Comparison of ENCODE assay signal across 2 cellular contexts in the genomic region with DNA sequence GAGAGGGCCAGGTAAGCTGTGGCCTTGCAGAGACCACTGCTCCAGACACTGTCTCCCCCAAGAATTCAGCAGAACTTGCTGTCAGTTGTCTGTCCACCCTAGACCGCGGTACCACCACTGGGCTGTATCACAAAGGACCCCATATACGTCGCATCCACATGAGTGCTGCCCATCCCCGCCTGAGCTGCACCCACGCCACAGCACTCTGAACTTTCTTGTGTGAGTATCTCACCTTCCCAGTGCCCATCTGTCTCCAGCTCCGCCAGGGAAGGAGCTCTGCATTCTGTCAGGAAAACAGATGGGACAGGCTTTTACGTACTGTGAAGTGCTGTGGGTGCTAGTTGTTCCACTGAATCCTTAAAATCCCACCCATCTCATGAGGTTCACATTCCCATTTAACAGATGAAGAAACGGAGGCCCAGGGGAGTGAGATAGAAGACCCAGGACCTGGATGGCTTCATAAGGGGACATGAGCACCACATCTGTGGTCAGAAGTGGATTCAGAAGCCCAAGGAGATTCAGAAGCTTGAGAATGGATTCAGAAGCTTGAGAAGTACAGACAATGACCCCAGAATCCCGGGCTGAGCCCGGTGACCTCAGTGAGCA.
A peak's percentile ranks its signal among the peaks of the same experiment; 100 is the strongest.
TF ChIP-seq lines count a peak whose summit lies in the region.

No MANE protein-coding gene starts in this region.

TF ChIP-seq in A549, 52 proteins besides CTCF, POLR2A, EP300 and RAD21:
- TF ChIP-seq HOXB5 (CRISPR knock-in tag; IDR thresholded peaks at IDR 0.05): no peak
- no peak for TF ChIP-seq JUNB (IDR thresholded peaks at IDR 0.05)
- TF ChIP-seq, protein P1, sequence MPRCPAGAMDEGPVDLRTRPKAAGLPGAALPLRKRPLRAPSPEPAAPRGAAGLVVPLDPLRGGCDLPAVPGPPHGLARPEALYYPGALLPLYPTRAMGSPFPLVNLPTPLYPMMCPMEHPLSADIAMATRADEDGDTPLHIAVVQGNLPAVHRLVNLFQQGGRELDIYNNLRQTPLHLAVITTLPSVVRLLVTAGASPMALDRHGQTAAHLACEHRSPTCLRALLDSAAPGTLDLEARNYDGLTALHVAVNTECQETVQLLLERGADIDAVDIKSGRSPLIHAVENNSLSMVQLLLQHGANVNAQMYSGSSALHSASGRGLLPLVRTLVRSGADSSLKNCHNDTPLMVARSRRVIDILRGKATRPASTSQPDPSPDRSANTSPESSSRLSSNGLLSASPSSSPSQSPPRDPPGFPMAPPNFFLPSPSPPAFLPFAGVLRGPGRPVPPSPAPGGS (IDR thresholded peaks at IDR 0.05): no peak
- TF ChIP-seq CBX8 (IDR thresholded peaks at IDR 0.05): no peak
- TF ChIP-seq CHD2 (IDR thresholded peaks at IDR 0.05; ENCODE audit: low read length, partially characterized antibody): no peak
- TF ChIP-seq NR3C1 (IDR thresholded peaks at IDR 0.05): no peak
- TF ChIP-seq EHF (CRISPR knock-in tag; IDR thresholded peaks at IDR 0.05): no peak
- TF ChIP-seq MAFK (IDR thresholded peaks at IDR 0.05; ENCODE audit: partially characterized antibody): no peak
TF ChIP-seq in A549: peak in this region for 0.

TF ChIP-seq in K562, 482 proteins besides CTCF, POLR2A, EP300 and RAD21:
- peak; percentile 64 for TF ChIP-seq BCOR (IDR thresholded peaks at IDR 0.05)
- TF ChIP-seq RBM25 (IDR thresholded peaks at IDR 0.05; ENCODE audit: low read depth, low read length, severe bottlenecking): peak; percentile 44
- no peak for TF ChIP-seq SAFB2 (IDR thresholded peaks at IDR 0.05; ENCODE audit: borderline replicate concordance, low read depth, low read length, severe bottlenecking)
